ENCODE assay signal across 10 cellular contexts in genomic region chr3:94069242-94069813, GRCh38. TPM values are rescaled to one million over a fixed set of nuclear protein-coding genes. Genes with fewer than 3 reads are reported as not detected.
DNase-seq lines count a peak whose midpoint lies in the region; ATAC-seq and TF ChIP-seq lines count a peak whose summit lies in the region.
"Had no signal": no experiment of that assay in that cellular context is flagged by ENCODE, and none has a peak within 500 bp of the region (broad histone marks: within the 10 kb centered on the region; RNA-seq: fewer than 3 reads in every experiment).

No MANE protein-coding gene starts in this region.

- no peak for TF ChIP-seq POLR2A in body of pancreas (IDR thresholded peaks at IDR 0.05)

- no peak overlapping the region for H3K23ac ChIP-seq in mesendoderm (ENCODE audit: low read length)

- no peak overlapping the region for H2BK15ac ChIP-seq in mesendoderm (replicated peaks; ENCODE audit: low read depth)

- TF ChIP-seq CTCF in DND-41 (IDR thresholded peaks at IDR 0.05; ENCODE audit: borderline replicate concordance, extremely low read depth, low read length, poor library complexity, severe bottlenecking) (peak; percentile 67), LNCAP (IDR thresholded peaks at IDR 0.05) (peak; percentile 60), body of pancreas (IDR thresholded peaks at IDR 0.05) (peak in 6 of 7 experiments; percentile 55 to 88 (median 64))

- no peak overlapping the region for H2BK120ac ChIP-seq in mesendoderm (ENCODE audit: low read depth, low read length)

- H3K79me2 ChIP-seq in DND-41 (ENCODE audit: insufficient read depth, low read length) (peaks cover 65% of the 10 kb centered on the region), mesendoderm (ENCODE audit: control insufficient read depth, insufficient read depth, low read length) (no peaks in the 10 kb centered on the region)

- H3K4me3 ChIP-seq in DND-41 (ENCODE audit: low read depth in 1 of 2, low read length in 2 of 2), result no peak overlapping the region
- H3K4me3 ChIP-seq in body of pancreas, result no peak overlapping the region
- H3K4me3 ChIP-seq in mesendoderm (ENCODE audit: low read length), result no peak overlapping the region
- H3K4me3 ChIP-seq: SJSA1 had no signal

- H4K20me1 ChIP-seq in DND-41 (ENCODE audit: insufficient read depth, low read length), result peaks cover 12% of the 10 kb centered on the region; the same call in 1 of the 2 replicates

- intact Hi-C loops in body of pancreas (cut with DNase I), result loop anchor here (10.0 kb wide), 1 partner anchor 95 kb away; the partner anchor contains the start of gene PROS1
- intact Hi-C loops in head of caudate nucleus (cut with DNase I), result loop anchor here (10.0 kb wide), 1 partner anchor 65 kb away; no protein-coding TSS in a partner anchor

- H3K4me1 ChIP-seq in DND-41 (ENCODE audit: insufficient read depth, low read length) (peaks cover 34% of the 10 kb centered on the region), body of pancreas (peaks cover 26% of the 10 kb centered on the region), mesendoderm (ENCODE audit: control insufficient read depth, low read depth, low read length) (peaks cover 4% of the 10 kb centered on the region)

- H3K36me3 ChIP-seq in DND-41 (ENCODE audit: insufficient read depth, low read length) (peaks cover 39% of the 10 kb centered on the region), body of pancreas (replicated peaks in 1 of 2; ENCODE audit: insufficient read depth in 1 of 2, low read depth in 2 of 2) (no peaks in the 10 kb centered on the region), mesendoderm (ENCODE audit: control insufficient read depth, insufficient read depth, low read length) (peaks cover 2% of the 10 kb centered on the region)

- no peak overlapping the region for H2AFZ ChIP-seq in DND-41 (ENCODE audit: low read depth, low read length)

- no peak overlapping the region for H2AK5ac ChIP-seq in mesendoderm (ENCODE audit: low read length)

- H3K27ac ChIP-seq in DND-41 (ENCODE audit: low read length), result no peak overlapping the region
- H3K27ac ChIP-seq in body of pancreas, result no peak overlapping the region
- H3K27ac ChIP-seq in mesendoderm (ENCODE audit: low read depth, low read length), result no peak overlapping the region
- H3K27ac ChIP-seq: SJSA1 had no signal

- no peak overlapping the region for H3K18ac ChIP-seq in mesendoderm (ENCODE audit: low read length)

- peaks cover 4% of the 10 kb centered on the region for H3K9me3 ChIP-seq in DND-41 (ENCODE audit: insufficient read depth, low read length, severe bottlenecking)
- no peaks in the 10 kb centered on the region for H3K9me3 ChIP-seq in body of pancreas
- H3K9me3 ChIP-seq: SJSA1 had no signal

- WGBS in body of pancreas, 2 donors, result 23 to 33% methylated on average over 4 of the region's 4 CpGs
- WGBS in mesendoderm (ENCODE audit: extremely low coverage, insufficient coverage, low lambda C conversion rate), result 100% methylated on average over 1 of the region's 4 CpGs

- no peak for ATAC-seq in DND-41 (ENCODE audit: insufficient read depth, low read depth)
- ATAC-seq in body of pancreas, result peak; percentile 15
- ATAC-seq in HG03175 (IDR thresholded peaks at IDR 0.05; ENCODE audit: unreplicated experiment), result no peak

- H3K4ac ChIP-seq in mesendoderm (ENCODE audit: low read depth, low read length), result no peak overlapping the region

- H2BK5ac ChIP-seq in mesendoderm (ENCODE audit: low read length), result no peak overlapping the region

- peak overlapping the region; percentile 54 for H3K56ac ChIP-seq in mesendoderm (ENCODE audit: low read length)

- H3K4me2 ChIP-seq in DND-41 (ENCODE audit: insufficient read depth, low read length) (no peak overlapping the region), mesendoderm (ENCODE audit: low read length) (no peak overlapping the region)

- peaks cover 2% of the 10 kb centered on the region for H3K79me1 ChIP-seq in mesendoderm (ENCODE audit: low read length)

- H3K27me3 ChIP-seq in DND-41 (ENCODE audit: insufficient read depth, low read length, poor library complexity) (no peaks in the 10 kb centered on the region), body of pancreas (no peaks in the 10 kb centered on the region), mesendoderm (ENCODE audit: insufficient read depth, low read length, poor library complexity) (no peaks in the 10 kb centered on the region)
- H3K27me3 ChIP-seq: SJSA1 had no signal

- H4K5ac ChIP-seq in mesendoderm (ENCODE audit: low read length), result no peak overlapping the region

- DNase-seq in DND-41, result no peak
- DNase-seq in body of pancreas, result no peak
- no peak for DNase-seq in mesendoderm
- no peak for DNase-seq in SK-N-DZ (ENCODE audit: low spot score)
- no peak for DNase-seq in head of caudate nucleus
- no peak for DNase-seq in cerebellar nuclear complex (lab: John Stamatoyannopoulos, UW)

- H3K9ac ChIP-seq in DND-41 (ENCODE audit: low read depth, low read length) (no peak overlapping the region), mesendoderm (ENCODE audit: low read length) (no peak overlapping the region)

- H4K8ac ChIP-seq in mesendoderm (ENCODE audit: low read depth, low read length), result no peak overlapping the region

RNA-seq across cellular contexts. Expression of gene NSUN3, which starts 6.5 kb away (rescaled TPM):
- total RNA-seq in body of pancreas, result 10 to 100 TPM in 1 of 2 donors, 1 to 10 TPM in 1; 5.6 to 13.2 TPM
- 4.3 TPM for polyA plus RNA-seq in mesendoderm (2013, experiment 1 of 2)
- 4.3 TPM for polyA plus RNA-seq in mesendoderm (2013, experiment 2 of 2)
- polyA plus RNA-seq in SK-N-DZ (2014; cell fraction: cytosol; rRNA removed), result 8.4 and 11.1 TPM in 2 replicates
- polyA plus RNA-seq in SK-N-DZ (2014; cell fraction: nucleus; rRNA removed), result 7.0 and 10.7 TPM in 2 replicates

RNA-seq across cellular contexts. Expression of gene DHFR2, which starts 6.6 kb away (rescaled TPM):
- total RNA-seq in body of pancreas, result 1 to 10 TPM; 2.6 to 6.2 TPM
- polyA plus RNA-seq in mesendoderm (2013, experiment 1 of 2), result 1.6 TPM
- polyA plus RNA-seq in mesendoderm (2013, experiment 2 of 2), result 1.5 TPM
- 5.8 and 6.1 TPM in 2 replicates for polyA plus RNA-seq in SK-N-DZ (2014; cell fraction: cytosol; rRNA removed)
- 2.7 and 3.7 TPM in 2 replicates for polyA plus RNA-seq in SK-N-DZ (2014; cell fraction: nucleus; rRNA removed)

RNA-seq across cellular contexts. Expression of gene STX19, which starts 40.9 kb away (rescaled TPM):
- 1 to 10 TPM in 1 of 2 donors, under 1 TPM in 1; 0.66 to 2.1 TPM for total RNA-seq in body of pancreas
- 0.04 TPM for polyA plus RNA-seq in mesendoderm (2013, experiment 1 of 2)
- 0.06 TPM for polyA plus RNA-seq in mesendoderm (2013, experiment 2 of 2)
- not detected in 2 replicates for polyA plus RNA-seq in SK-N-DZ (2014; cell fraction: cytosol; rRNA removed)
- polyA plus RNA-seq in SK-N-DZ (2014; cell fraction: nucleus; rRNA removed), result 0.25 TPM in 1 of 2 replicates, not detected in the other
- total RNA-seq: pulmonary artery endothelial cell, SJSA1 had no signal
